ENCODE assay signal across 34 cellular contexts in the genomic region with DNA sequence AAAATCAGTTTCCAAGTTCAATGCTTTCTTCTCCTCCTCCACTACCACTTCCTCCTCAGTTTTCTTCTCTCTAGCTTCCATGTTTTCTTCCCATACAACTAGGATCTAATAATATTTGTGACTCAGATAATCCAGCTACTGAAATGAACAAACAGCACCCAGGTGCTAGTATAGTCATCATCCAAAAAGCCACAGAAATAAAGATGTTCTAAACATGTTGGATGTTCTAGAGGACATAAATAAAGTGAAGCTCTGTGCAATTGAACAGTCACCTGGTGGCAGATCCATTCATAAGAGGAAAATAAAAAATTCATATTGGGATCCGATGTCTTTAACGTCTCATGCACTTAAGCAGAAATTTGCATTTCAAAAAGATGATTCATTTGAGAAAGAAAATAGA.
"Had no signal": no experiment of that assay in that cellular context is flagged by ENCODE, and none has a peak within 500 bp of the region (broad histone marks: within the 10 kb centered on the region; RNA-seq: fewer than 3 reads in every experiment).

No MANE protein-coding gene starts in this region.

- H3K27me3 Mint-ChIP-seq: activated naive CD8-positive, alpha-beta T cell treated with anti-CD3 and anti-CD28 coated beads for 36 hours; activated T-cell treated with anti-CD3 and anti-CD28 coated beads, Interleukin-2, amount 50 U/mL, for 24 hours had no signal

- H2AFZ ChIP-seq: hepatocyte had no signal

- H3K36me3 Mint-ChIP-seq: activated naive CD8-positive, alpha-beta T cell treated with anti-CD3 and anti-CD28 coated beads for 36 hours had no signal

- H3K4me1 ChIP-seq: adrenal gland, body of pancreas, esophagus muscularis mucosa, foreskin keratinocyte, gastrocnemius medialis, heart right ventricle had no signal

- H3K9me3 Mint-ChIP-seq: activated CD8-positive, alpha-beta T cell treated with anti-CD3 and anti-CD28 coated beads for 36 hours; activated naive CD8-positive, alpha-beta T cell treated with anti-CD3 and anti-CD28 coated beads for 36 hours; activated naive CD8-positive, alpha-beta T cell treated with anti-CD3 and anti-CD28 coated beads, Interleukin-2, amount 50 U/mL, for 24 hours; activated T-cell treated with anti-CD3 and anti-CD28 coated beads, Interleukin-2, amount 50 U/mL, for 24 hours; activated T-helper 1 cell treated with anti-CD3 and anti-CD28 coated beads, Interleukin-12 subunit alpha, Interleukin-12 subunit beta, Interleukin-2, Interleukin-4 antibody, amounts not matched to agents 30 ng/mL and 10 ng/mL and 1 ng/mL, durations not matched to agents 14 hours and 24 hours and 36 hours; effector memory CD8-positive, alpha-beta T cell; T-helper 2 cell treated with Interferon-gamma antibody and Interleukin-4, amounts not matched to agents 5 μg/mL and 100 μg/mL, for 36 hours had no signal

- H3K4me3 ChIP-seq: adrenal gland, body of pancreas, esophagus muscularis mucosa, gastrocnemius medialis, heart right ventricle, hepatocyte had no signal

- DNase-seq: activated CD4-positive, alpha-beta T cell treated with anti-CD3 and anti-CD28 coated beads for 48 hours; activated CD4-positive, alpha-beta T cell treated with anti-CD3 and anti-CD28 coated beads, Interleukin-2, amount 50 U/mL, for 1 hour; activated CD4-positive, alpha-beta T cell treated with anti-CD3 and anti-CD28 coated beads, Interleukin-2, amount 50 U/mL, for 48 hours; activated CD4-positive, CD25-positive, alpha-beta regulatory T cell; activated CD4-positive, CD25-positive, alpha-beta regulatory T cell treated with anti-CD3 and anti-CD28 coated beads, Interleukin-2, amount 50 U/mL, for 72 hours; activated CD8-positive, alpha-beta memory T cell treated with anti-CD3 and anti-CD28 coated beads for 24 hours; activated CD8-positive, alpha-beta T cell treated with anti-CD3 and anti-CD28 coated beads for 36 hours; activated gamma-delta T cell; activated naive CD4-positive, alpha-beta T cell; activated naive CD4-positive, alpha-beta T cell treated with anti-CD3 and anti-CD28 coated beads, Interleukin-2, amount 50 U/mL, for 16 hours; activated naive CD8-positive, alpha-beta T cell treated with anti-CD3 and anti-CD28 coated beads for 36 hours; activated naive CD8-positive, alpha-beta T cell treated with anti-CD3 and anti-CD28 coated beads, Interleukin-2, amount 50 U/mL, for 24 hours; activated T-cell treated with anti-CD3 and anti-CD28 coated beads, Interleukin-2, amount 50 U/mL, for 24 hours; adrenal gland; amygdala; aorta; body of pancreas; caudate nucleus; cortex of kidney; dermis blood vessel endothelial cell; effector CD4-positive, alpha-beta T cell; effector memory CD8-positive, alpha-beta T cell; erythroblast; foreskin keratinocyte; gastrocnemius medialis; heart right ventricle; T-helper 1 cell; T-helper 17 cell; T1000; WERI-Rb-1 had no signal

- H3K4me3 Mint-ChIP-seq: activated CD8-positive, alpha-beta T cell treated with anti-CD3 and anti-CD28 coated beads for 36 hours; activated naive CD8-positive, alpha-beta T cell treated with anti-CD3 and anti-CD28 coated beads for 36 hours; activated naive CD8-positive, alpha-beta T cell treated with anti-CD3 and anti-CD28 coated beads, Interleukin-2, amount 50 U/mL, for 24 hours; activated T-cell treated with anti-CD3 and anti-CD28 coated beads, Interleukin-2, amount 50 U/mL, for 24 hours; activated T-helper 1 cell treated with anti-CD3 and anti-CD28 coated beads, Interleukin-12 subunit alpha, Interleukin-12 subunit beta, Interleukin-2, Interleukin-4 antibody, amounts not matched to agents 30 ng/mL and 10 ng/mL and 1 ng/mL, durations not matched to agents 14 hours and 24 hours and 36 hours; effector memory CD8-positive, alpha-beta T cell; T-helper 17 cell; T-helper 2 cell treated with Interferon-gamma antibody and Interleukin-4, amounts not matched to agents 5 μg/mL and 100 μg/mL, for 36 hours had no signal

- H3K27me3 ChIP-seq: body of pancreas had no signal

- H3K27ac ChIP-seq: adrenal gland, body of pancreas, esophagus muscularis mucosa, foreskin keratinocyte, gastrocnemius medialis, heart right ventricle, hepatocyte, WERI-Rb-1 had no signal

- H3K9me3 ChIP-seq: adrenal gland, body of pancreas, gastrocnemius medialis had no signal

- H3K4me2 ChIP-seq: hepatocyte had no signal

- H3K27ac Mint-ChIP-seq: activated CD8-positive, alpha-beta T cell treated with anti-CD3 and anti-CD28 coated beads for 36 hours; activated naive CD8-positive, alpha-beta T cell treated with anti-CD3 and anti-CD28 coated beads for 36 hours; activated naive CD8-positive, alpha-beta T cell treated with anti-CD3 and anti-CD28 coated beads, Interleukin-2, amount 50 U/mL, for 24 hours; activated T-cell treated with anti-CD3 and anti-CD28 coated beads, Interleukin-2, amount 50 U/mL, for 24 hours; activated T-helper 1 cell treated with anti-CD3 and anti-CD28 coated beads, Interleukin-12 subunit alpha, Interleukin-12 subunit beta, Interleukin-2, Interleukin-4 antibody, amounts not matched to agents 30 ng/mL and 10 ng/mL and 1 ng/mL, durations not matched to agents 14 hours and 24 hours and 36 hours; effector memory CD8-positive, alpha-beta T cell; T-helper 17 cell; T-helper 2 cell treated with Interferon-gamma antibody and Interleukin-4, amounts not matched to agents 5 μg/mL and 100 μg/mL, for 36 hours had no signal

- H3K36me3 ChIP-seq: adrenal gland, esophagus muscularis mucosa, gastrocnemius medialis, heart right ventricle, WERI-Rb-1 had no signal

- H3K79me2 ChIP-seq: hepatocyte had no signal

- ATAC-seq: activated CD8-positive, alpha-beta T cell treated with anti-CD3 and anti-CD28 coated beads for 36 hours; activated naive CD8-positive, alpha-beta T cell treated with anti-CD3 and anti-CD28 coated beads, Interleukin-2, amount 50 U/mL, for 24 hours; body of pancreas; effector memory CD8-positive, alpha-beta T cell; foreskin keratinocyte; gastrocnemius medialis; heart right ventricle; T-helper 17 cell had no signal
